In the genomic region with DNA sequence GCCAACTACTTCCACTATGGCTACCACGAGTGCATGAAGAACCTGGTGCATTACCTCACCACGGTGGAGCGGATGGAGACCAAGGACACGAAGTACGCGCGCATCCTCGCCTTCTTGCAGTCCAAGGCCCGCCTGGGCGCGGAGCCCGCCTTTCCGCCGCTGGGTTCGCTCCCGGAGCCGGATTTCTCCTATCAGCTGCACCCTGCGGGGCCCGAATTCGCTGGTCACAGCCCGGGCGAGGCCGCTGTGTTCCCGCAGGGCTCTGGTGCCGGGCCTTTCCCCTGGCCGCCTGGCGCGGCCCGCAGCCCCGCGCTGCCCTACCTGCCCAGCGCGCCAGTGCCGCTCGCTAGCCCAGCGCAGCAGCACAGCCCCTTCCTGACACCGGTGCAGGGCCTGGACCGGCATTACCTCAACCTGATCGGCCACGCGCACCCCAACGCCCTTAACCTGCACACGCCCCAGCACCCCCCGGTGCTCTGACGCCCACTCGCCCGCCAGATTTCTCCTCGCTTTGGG, we compare ENCODE assay signal across 1 cellular context.
TF ChIP-seq lines count a peak whose summit lies in the region.

No MANE protein-coding gene starts in this region.

TF ChIP-seq in H1, 55 proteins besides CTCF, POLR2A, EP300 and RAD21 (continued from another document):
- peak; percentile 47 for TF ChIP-seq KDM4A (IDR thresholded peaks at IDR 0.05; ENCODE audit: low read depth, low read length, severe bottlenecking)
- peak; percentile 69 for TF ChIP-seq EZH2 (IDR thresholded peaks at IDR 0.05; ENCODE audit: low read depth, low read length, severe bottlenecking)
- TF ChIP-seq GABPA (IDR thresholded peaks at IDR 0.05; ENCODE audit: borderline replicate concordance, insufficient read depth, low read length) = peak; percentile 48; the same call in 1 of the 2 replicates
- TF ChIP-seq, protein P1, sequence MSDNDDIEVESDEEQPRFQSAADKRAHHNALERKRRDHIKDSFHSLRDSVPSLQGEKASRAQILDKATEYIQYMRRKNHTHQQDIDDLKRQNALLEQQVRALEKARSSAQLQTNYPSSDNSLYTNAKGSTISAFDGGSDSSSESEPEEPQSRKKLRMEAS (IDR thresholded peaks at IDR 0.05) = peak; percentile 51; the same call in 1 of the 2 replicates
- no peak for TF ChIP-seq SP1 (IDR thresholded peaks at IDR 0.05; ENCODE audit: low read depth, low read length)
- TF ChIP-seq, protein P2, sequence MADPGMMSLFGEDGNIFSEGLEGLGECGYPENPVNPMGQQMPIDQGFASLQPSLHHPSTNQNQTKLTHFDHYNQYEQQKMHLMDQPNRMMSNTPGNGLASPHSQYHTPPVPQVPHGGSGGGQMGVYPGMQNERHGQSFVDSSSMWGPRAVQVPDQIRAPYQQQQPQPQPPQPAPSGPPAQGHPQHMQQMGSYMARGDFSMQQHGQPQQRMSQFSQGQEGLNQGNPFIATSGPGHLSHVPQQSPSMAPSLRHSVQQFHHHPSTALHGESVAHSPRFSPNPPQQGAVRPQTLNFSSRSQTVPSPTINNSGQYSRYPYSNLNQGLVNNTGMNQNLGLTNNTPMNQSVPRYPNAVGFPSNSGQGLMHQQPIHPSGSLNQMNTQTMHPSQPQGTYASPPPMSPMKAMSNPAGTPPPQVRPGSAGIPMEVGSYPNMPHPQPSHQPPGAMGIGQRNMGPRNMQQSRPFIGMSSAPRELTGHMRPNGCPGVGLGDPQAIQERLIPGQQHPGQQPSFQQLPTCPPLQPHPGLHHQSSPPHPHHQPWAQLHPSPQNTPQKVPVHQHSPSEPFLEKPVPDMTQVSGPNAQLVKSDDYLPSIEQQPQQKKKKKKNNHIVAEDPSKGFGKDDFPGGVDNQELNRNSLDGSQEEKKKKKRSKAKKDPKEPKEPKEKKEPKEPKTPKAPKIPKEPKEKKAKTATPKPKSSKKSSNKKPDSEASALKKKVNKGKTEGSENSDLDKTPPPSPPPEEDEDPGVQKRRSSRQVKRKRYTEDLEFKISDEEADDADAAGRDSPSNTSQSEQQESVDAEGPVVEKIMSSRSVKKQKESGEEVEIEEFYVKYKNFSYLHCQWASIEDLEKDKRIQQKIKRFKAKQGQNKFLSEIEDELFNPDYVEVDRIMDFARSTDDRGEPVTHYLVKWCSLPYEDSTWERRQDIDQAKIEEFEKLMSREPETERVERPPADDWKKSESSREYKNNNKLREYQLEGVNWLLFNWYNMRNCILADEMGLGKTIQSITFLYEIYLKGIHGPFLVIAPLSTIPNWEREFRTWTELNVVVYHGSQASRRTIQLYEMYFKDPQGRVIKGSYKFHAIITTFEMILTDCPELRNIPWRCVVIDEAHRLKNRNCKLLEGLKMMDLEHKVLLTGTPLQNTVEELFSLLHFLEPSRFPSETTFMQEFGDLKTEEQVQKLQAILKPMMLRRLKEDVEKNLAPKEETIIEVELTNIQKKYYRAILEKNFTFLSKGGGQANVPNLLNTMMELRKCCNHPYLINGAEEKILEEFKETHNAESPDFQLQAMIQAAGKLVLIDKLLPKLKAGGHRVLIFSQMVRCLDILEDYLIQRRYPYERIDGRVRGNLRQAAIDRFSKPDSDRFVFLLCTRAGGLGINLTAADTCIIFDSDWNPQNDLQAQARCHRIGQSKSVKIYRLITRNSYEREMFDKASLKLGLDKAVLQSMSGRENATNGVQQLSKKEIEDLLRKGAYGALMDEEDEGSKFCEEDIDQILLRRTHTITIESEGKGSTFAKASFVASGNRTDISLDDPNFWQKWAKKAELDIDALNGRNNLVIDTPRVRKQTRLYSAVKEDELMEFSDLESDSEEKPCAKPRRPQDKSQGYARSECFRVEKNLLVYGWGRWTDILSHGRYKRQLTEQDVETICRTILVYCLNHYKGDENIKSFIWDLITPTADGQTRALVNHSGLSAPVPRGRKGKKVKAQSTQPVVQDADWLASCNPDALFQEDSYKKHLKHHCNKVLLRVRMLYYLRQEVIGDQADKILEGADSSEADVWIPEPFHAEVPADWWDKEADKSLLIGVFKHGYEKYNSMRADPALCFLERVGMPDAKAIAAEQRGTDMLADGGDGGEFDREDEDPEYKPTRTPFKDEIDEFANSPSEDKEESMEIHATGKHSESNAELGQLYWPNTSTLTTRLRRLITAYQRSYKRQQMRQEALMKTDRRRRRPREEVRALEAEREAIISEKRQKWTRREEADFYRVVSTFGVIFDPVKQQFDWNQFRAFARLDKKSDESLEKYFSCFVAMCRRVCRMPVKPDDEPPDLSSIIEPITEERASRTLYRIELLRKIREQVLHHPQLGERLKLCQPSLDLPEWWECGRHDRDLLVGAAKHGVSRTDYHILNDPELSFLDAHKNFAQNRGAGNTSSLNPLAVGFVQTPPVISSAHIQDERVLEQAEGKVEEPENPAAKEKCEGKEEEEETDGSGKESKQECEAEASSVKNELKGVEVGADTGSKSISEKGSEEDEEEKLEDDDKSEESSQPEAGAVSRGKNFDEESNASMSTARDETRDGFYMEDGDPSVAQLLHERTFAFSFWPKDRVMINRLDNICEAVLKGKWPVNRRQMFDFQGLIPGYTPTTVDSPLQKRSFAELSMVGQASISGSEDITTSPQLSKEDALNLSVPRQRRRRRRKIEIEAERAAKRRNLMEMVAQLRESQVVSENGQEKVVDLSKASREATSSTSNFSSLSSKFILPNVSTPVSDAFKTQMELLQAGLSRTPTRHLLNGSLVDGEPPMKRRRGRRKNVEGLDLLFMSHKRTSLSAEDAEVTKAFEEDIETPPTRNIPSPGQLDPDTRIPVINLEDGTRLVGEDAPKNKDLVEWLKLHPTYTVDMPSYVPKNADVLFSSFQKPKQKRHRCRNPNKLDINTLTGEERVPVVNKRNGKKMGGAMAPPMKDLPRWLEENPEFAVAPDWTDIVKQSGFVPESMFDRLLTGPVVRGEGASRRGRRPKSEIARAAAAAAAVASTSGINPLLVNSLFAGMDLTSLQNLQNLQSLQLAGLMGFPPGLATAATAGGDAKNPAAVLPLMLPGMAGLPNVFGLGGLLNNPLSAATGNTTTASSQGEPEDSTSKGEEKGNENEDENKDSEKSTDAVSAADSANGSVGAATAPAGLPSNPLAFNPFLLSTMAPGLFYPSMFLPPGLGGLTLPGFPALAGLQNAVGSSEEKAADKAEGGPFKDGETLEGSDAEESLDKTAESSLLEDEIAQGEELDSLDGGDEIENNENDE (IDR thresholded peaks at IDR 0.05; ENCODE audit: insufficient replicate concordance, low read length) = peak; percentile 54
- no peak for TF ChIP-seq SIX5 (IDR thresholded peaks at IDR 0.05; ENCODE audit: low read depth, low read length)
- TF ChIP-seq, protein P3, sequence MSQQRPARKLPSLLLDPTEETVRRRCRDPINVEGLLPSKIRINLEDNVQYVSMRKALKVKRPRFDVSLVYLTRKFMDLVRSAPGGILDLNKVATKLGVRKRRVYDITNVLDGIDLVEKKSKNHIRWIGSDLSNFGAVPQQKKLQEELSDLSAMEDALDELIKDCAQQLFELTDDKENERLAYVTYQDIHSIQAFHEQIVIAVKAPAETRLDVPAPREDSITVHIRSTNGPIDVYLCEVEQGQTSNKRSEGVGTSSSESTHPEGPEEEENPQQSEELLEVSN (IDR thresholded peaks at IDR 0.05) = peak; percentile 42
